Comparison of ENCODE assay signal across 8 cellular contexts in the genomic region with DNA sequence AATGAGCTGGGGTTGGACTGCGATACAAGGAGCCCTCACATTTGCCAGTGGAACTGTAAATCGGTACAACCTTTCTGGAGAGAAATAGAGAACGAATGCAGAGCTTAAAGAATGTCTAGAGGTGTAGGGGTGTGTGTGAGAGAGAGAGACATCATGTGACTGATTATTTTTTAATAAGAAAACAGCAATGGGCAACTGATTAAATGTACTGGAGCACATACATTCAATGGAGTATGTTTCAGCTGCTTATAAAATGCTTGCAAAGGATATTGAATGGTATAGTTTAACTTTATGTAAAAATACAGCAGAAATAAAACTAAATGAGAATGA. TPM values are rescaled to one million over a fixed set of nuclear protein-coding genes. Genes with fewer than 3 reads are reported as not detected.
A peak's percentile ranks its signal among the peaks of the same experiment; 100 is the strongest.
DNase-seq lines count a peak whose midpoint lies in the region; ATAC-seq and TF ChIP-seq lines count a peak whose summit lies in the region.

No MANE protein-coding gene starts in this region.

- peak overlapping the region; percentile 82 for H3K9ac ChIP-seq in iPS-18a (ENCODE audit: low read length)

- no peaks in the 10 kb centered on the region for H3K36me3 Mint-ChIP-seq in activated T-cell treated with anti-CD3 and anti-CD28 coated beads, Interleukin-2, amount 50 U/mL, for 24 hours (ENCODE audit: low read depth)
- H3K36me3 Mint-ChIP-seq in activated T-helper 1 cell treated with anti-CD3 and anti-CD28 coated beads, Interleukin-12 subunit alpha, Interleukin-12 subunit beta, Interleukin-2, Interleukin-4 antibody, amounts not matched to agents 30 ng/mL and 10 ng/mL and 1 ng/mL, durations not matched to agents 14 hours and 24 hours and 36 hours (ENCODE audit: low read depth): peaks cover 2% of the 10 kb centered on the region

- peak overlapping the region; percentile 94 for H3K4me3 ChIP-seq in iPS-18a (ENCODE audit: low read length)
- peak overlapping the region; percentile 63 to 84 (median 71) for H3K4me3 ChIP-seq in stomach

- H3K9me3 ChIP-seq in iPS-18a (ENCODE audit: control insufficient read depth, low read depth, low read length): no peaks in the 10 kb centered on the region
- no peaks in the 10 kb centered on the region for H3K9me3 ChIP-seq in stomach

- no peak for TF ChIP-seq CTCF in stomach (IDR thresholded peaks at IDR 0.05)

- DNase-seq in activated T-cell treated with anti-CD3 and anti-CD28 coated beads, Interleukin-2, amount 50 U/mL, for 24 hours: no peak
- DNase-seq in activated T-cell treated with anti-CD3 and anti-CD28 coated beads for 4 hours (no peak), stomach (no peak), germinal center (ENCODE audit: low spot score) (no peak), 8988T (no peak)
- DNase-seq in activated T-helper 1 cell treated with anti-CD3 and anti-CD28 coated beads, Interleukin-12 subunit alpha, Interleukin-12 subunit beta, Interleukin-2, Interleukin-4 antibody, amounts not matched to agents 30 ng/mL and 10 ng/mL and 1 ng/mL, durations not matched to agents 14 hours and 24 hours and 36 hours (ENCODE audit: low spot score): no peak

- H3K4me1 ChIP-seq in iPS-18a (ENCODE audit: control insufficient read depth, low read depth, low read length) (peaks cover 12% of the 10 kb centered on the region), stomach (peaks cover 4 to 17% (median 16%) of the 10 kb centered on the region in 4 donors)

- peak overlapping the region; percentile 78 for H3K4me3 Mint-ChIP-seq in activated T-cell treated with anti-CD3 and anti-CD28 coated beads, Interleukin-2, amount 50 U/mL, for 24 hours
- peak overlapping the region; percentile 81 for H3K4me3 Mint-ChIP-seq in activated T-helper 1 cell treated with anti-CD3 and anti-CD28 coated beads, Interleukin-12 subunit alpha, Interleukin-12 subunit beta, Interleukin-2, Interleukin-4 antibody, amounts not matched to agents 30 ng/mL and 10 ng/mL and 1 ng/mL, durations not matched to agents 14 hours and 24 hours and 36 hours

- ATAC-seq in HG03039 (IDR thresholded peaks at IDR 0.05; ENCODE audit: unreplicated experiment): peak; percentile 20

- H3K9me3 Mint-ChIP-seq in activated T-cell treated with anti-CD3 and anti-CD28 coated beads, Interleukin-2, amount 50 U/mL, for 24 hours: no peaks in the 10 kb centered on the region
- no peaks in the 10 kb centered on the region for H3K9me3 Mint-ChIP-seq in activated T-helper 1 cell treated with anti-CD3 and anti-CD28 coated beads, Interleukin-12 subunit alpha, Interleukin-12 subunit beta, Interleukin-2, Interleukin-4 antibody, amounts not matched to agents 30 ng/mL and 10 ng/mL and 1 ng/mL, durations not matched to agents 14 hours and 24 hours and 36 hours

- no peak overlapping the region for H3K27ac Mint-ChIP-seq in activated T-cell treated with anti-CD3 and anti-CD28 coated beads, Interleukin-2, amount 50 U/mL, for 24 hours
- H3K27ac Mint-ChIP-seq in activated T-helper 1 cell treated with anti-CD3 and anti-CD28 coated beads, Interleukin-12 subunit alpha, Interleukin-12 subunit beta, Interleukin-2, Interleukin-4 antibody, amounts not matched to agents 30 ng/mL and 10 ng/mL and 1 ng/mL, durations not matched to agents 14 hours and 24 hours and 36 hours: no peak overlapping the region

- H3K27ac ChIP-seq in iPS-18a (ENCODE audit: low read length) (peak overlapping the region; percentile 65), stomach (peak overlapping the region; percentile 87 to 97 (median 93))

- TF ChIP-seq EP300 in stomach (IDR thresholded peaks at IDR 0.05): no peak

- intact Hi-C loops in activated T-helper 1 cell treated with anti-CD3 and anti-CD28 coated beads, Interleukin-12 subunit alpha, Interleukin-12 subunit beta, Interleukin-2, Interleukin-4 antibody, amounts not matched to agents 30 ng/mL and 10 ng/mL and 1 ng/mL, durations not matched to agents 14 hours and 24 hours and 36 hours (cut with micrococcal nuclease): loop anchor here (5.0 kb wide), 2 partner anchors 201 to 1336 kb away; partner anchors contain the start of genes EHBP1 and UGP2
- intact Hi-C loops in stomach (cut with DNase I; ENCODE audit: low total_unique reads): no loop called here

- peaks cover 43% of the 10 kb centered on the region for H3K27me3 Mint-ChIP-seq in activated T-cell treated with anti-CD3 and anti-CD28 coated beads, Interleukin-2, amount 50 U/mL, for 24 hours
- H3K27me3 Mint-ChIP-seq in activated T-helper 1 cell treated with anti-CD3 and anti-CD28 coated beads, Interleukin-12 subunit alpha, Interleukin-12 subunit beta, Interleukin-2, Interleukin-4 antibody, amounts not matched to agents 30 ng/mL and 10 ng/mL and 1 ng/mL, durations not matched to agents 14 hours and 24 hours and 36 hours (ENCODE audit: insufficient read depth): peaks cover 18% of the 10 kb centered on the region

- no peak for TF ChIP-seq POLR2A in stomach (IDR thresholded peaks at IDR 0.05)

- 0 to 1% (median 1%) methylated on average over 3 of the region's 3 CpGs for WGBS in stomach, 5 donors

- H3K36me3 ChIP-seq in iPS-18a (ENCODE audit: control insufficient read depth, low read depth, low read length): no peaks in the 10 kb centered on the region
- no peaks in the 10 kb centered on the region for H3K36me3 ChIP-seq in stomach

- peaks cover 9% of the 10 kb centered on the region for H3K4me1 Mint-ChIP-seq in activated T-cell treated with anti-CD3 and anti-CD28 coated beads, Interleukin-2, amount 50 U/mL, for 24 hours (ENCODE audit: low read depth)
- peaks cover 11% of the 10 kb centered on the region for H3K4me1 Mint-ChIP-seq in activated T-helper 1 cell treated with anti-CD3 and anti-CD28 coated beads, Interleukin-12 subunit alpha, Interleukin-12 subunit beta, Interleukin-2, Interleukin-4 antibody, amounts not matched to agents 30 ng/mL and 10 ng/mL and 1 ng/mL, durations not matched to agents 14 hours and 24 hours and 36 hours (ENCODE audit: low read depth)

- H3K27me3 ChIP-seq in iPS-18a (ENCODE audit: control insufficient read depth, insufficient read depth, low read length) (no peaks in the 10 kb centered on the region), stomach (no peaks in the 10 kb centered on the region)

RNA-seq across cellular contexts. Expression of gene TMEM17, which starts 0.4 kb away (rescaled TPM):
- 0.15 and 0.23 TPM in 2 replicates for total RNA-seq in activated T-helper 1 cell treated with anti-CD3 and anti-CD28 coated beads, Interleukin-12 subunit alpha, Interleukin-12 subunit beta, Interleukin-2, Interleukin-4 antibody, amounts not matched to agents 30 ng/mL and 10 ng/mL and 1 ng/mL, durations not matched to agents 14 hours and 24 hours and 36 hours
- 1 to 10 TPM in 1 of 5 donors, under 1 TPM in 2, not detected in 2; 0.87 to 2.2 (median 0.89) TPM for total RNA-seq in stomach
- 1 to 10 TPM in 2 of 3 donors, not detected in 1; 1.2 to 1.3 TPM for polyA plus RNA-seq in stomach
